16 cellular contexts compared by ENCODE assay signal in genomic region chr12:123867141-123867540, GRCh38.
DNase-seq lines count a peak whose midpoint lies in the region; ATAC-seq, FAIRE-seq and TF ChIP-seq lines count a peak whose summit lies in the region.
"Had no signal": no experiment of that assay in that cellular context is flagged by ENCODE, and none has a peak within 500 bp of the region (broad histone marks: within the 10 kb centered on the region; RNA-seq: fewer than 3 reads in every experiment).

No MANE protein-coding gene starts in this region.

- TF ChIP-seq EP300 in HepG2 (IDR thresholded peaks at IDR 0.05; ENCODE audit: low read depth in 2 of 2, low read length in 2 of 2) (peak in 1 of 2 experiments; percentile 49; a peak in 2 of 4 replicates), HepG2 (CRISPR knock-in tag; IDR thresholded peaks at IDR 0.05; ENCODE audit: borderline replicate concordance) (no peak), SK-N-SH (IDR thresholded peaks at IDR 0.05; ENCODE audit: borderline replicate concordance in 1 of 2, low read depth in 1 of 2, low read length in 1 of 2) (no peak)

- FAIRE-seq in HepG2 (lab: Jason Lieb, UNC) (no peak), bronchial epithelial cell (lab: Jason Lieb, UNC) (no peak)
- FAIRE-seq: GM12878, HTR-8/SVneo had no signal

- intact Hi-C loops in HepG2 (cut with micrococcal nuclease; ENCODE audit: unreplicated experiment): no loop called here
- intact Hi-C loops in right lobe of liver (cut with DNase I): no loop called here
- intact Hi-C loops in left lung (cut with DNase I): no loop called here

- H3K4me2 ChIP-seq in HepG2 (ENCODE audit: low read depth, low read length) (no peak overlapping the region), osteoblast (ENCODE audit: insufficient read depth, low read length) (no peak overlapping the region), SK-N-SH (no peak overlapping the region)
- H3K4me2 ChIP-seq: BLaER1 treated with 17β-estradiol and CSF1 and Interleukin-3, amounts not matched to agents 10 nM and 100 nM had no signal

- no peaks in the 10 kb centered on the region for H3K79me2 ChIP-seq in HepG2 (ENCODE audit: insufficient read depth, low read length)
- no peaks in the 10 kb centered on the region for H3K79me2 ChIP-seq in osteoblast (ENCODE audit: insufficient read depth, low read length)
- H3K79me2 ChIP-seq in SK-N-SH (ENCODE audit: insufficient read depth): no peaks in the 10 kb centered on the region

- H4K20me1 ChIP-seq in HepG2 (ENCODE audit: insufficient read depth, low read length): no peaks in the 10 kb centered on the region
- H4K20me1 ChIP-seq in osteoblast (ENCODE audit: insufficient read depth, low read length): no peaks in the 10 kb centered on the region
- no peaks in the 10 kb centered on the region for H4K20me1 ChIP-seq in SK-N-SH (ENCODE audit: insufficient read depth)
- H4K20me1 ChIP-seq: BLaER1 treated with 17β-estradiol and CSF1 and Interleukin-3, amounts not matched to agents 10 nM and 100 nM had no signal

- H3K9me3 ChIP-seq in HepG2 (ENCODE audit: low read length) (no peaks in the 10 kb centered on the region), right lobe of liver (no peaks in the 10 kb centered on the region), left lung (no peaks in the 10 kb centered on the region), osteoblast (ENCODE audit: low read depth, low read length) (no peaks in the 10 kb centered on the region), SK-N-SH (no peaks in the 10 kb centered on the region)

- H3K27ac ChIP-seq in HepG2 (ENCODE audit: extremely low read length, insufficient read depth, low read length) (no peak overlapping the region), right lobe of liver (no peak overlapping the region), left lung (no peak overlapping the region), osteoblast (ENCODE audit: low read depth, low read length) (no peak overlapping the region), SK-N-SH (ENCODE audit: low read depth in 2 of 2, low read length in 1 of 2) (no peak overlapping the region)
- H3K27ac ChIP-seq: BLaER1 treated with 17β-estradiol and CSF1 and Interleukin-3, amounts not matched to agents 10 nM and 100 nM had no signal

- H2AFZ ChIP-seq in HepG2 (ENCODE audit: low read length) (no peak overlapping the region), osteoblast (ENCODE audit: low read length) (no peak overlapping the region), SK-N-SH (ENCODE audit: low read depth) (no peak overlapping the region)

- no peak for TF ChIP-seq CTCF in HepG2 (CRISPR knock-in tag; IDR thresholded peaks at IDR 0.05)
- TF ChIP-seq CTCF in right lobe of liver (IDR thresholded peaks at IDR 0.05): no peak
- TF ChIP-seq CTCF in bronchial epithelial cell (IDR thresholded peaks at IDR 0.05; ENCODE audit: insufficient read depth, low read length, severe bottlenecking): no peak
- TF ChIP-seq CTCF in left lung (IDR thresholded peaks at IDR 0.05): no peak
- TF ChIP-seq CTCF in osteoblast (IDR thresholded peaks at IDR 0.05; ENCODE audit: extremely low read depth, low read depth, low read length): no peak
- no peak for TF ChIP-seq CTCF in SK-N-SH (IDR thresholded peaks at IDR 0.05)

- H3K36me3 ChIP-seq in HepG2 (replicated peaks in 1 of 2; ENCODE audit: control insufficient read depth in 1 of 2, insufficient read depth in 2 of 2, low read length in 2 of 2): no peaks in the 10 kb centered on the region
- H3K36me3 ChIP-seq in right lobe of liver: no peaks in the 10 kb centered on the region
- H3K36me3 ChIP-seq in bronchial epithelial cell (ENCODE audit: control insufficient read depth, insufficient read depth, low read length): no peaks in the 10 kb centered on the region
- H3K36me3 ChIP-seq in left lung: no peaks in the 10 kb centered on the region
- H3K36me3 ChIP-seq in osteoblast (ENCODE audit: insufficient read depth, low read length): no peaks in the 10 kb centered on the region
- H3K36me3 ChIP-seq in SK-N-SH (replicated peaks in 1 of 2; ENCODE audit: control insufficient read depth in 1 of 2, insufficient read depth in 2 of 2, low read length in 1 of 2): no peaks in the 10 kb centered on the region
- H3K36me3 ChIP-seq: BLaER1 treated with 17β-estradiol and CSF1 and Interleukin-3, amounts not matched to agents 10 nM and 100 nM had no signal

- H3K27me3 ChIP-seq in HepG2 (ENCODE audit: control insufficient read depth in 1 of 2, insufficient read depth in 2 of 2, low read length in 2 of 2) (peaks cover 5 to 48% of the 10 kb centered on the region in 2 experiments; a peak in 3 of 5 replicates), right lobe of liver (no peaks in the 10 kb centered on the region), bronchial epithelial cell (ENCODE audit: control insufficient read depth, insufficient read depth, low read length) (peaks cover 2% of the 10 kb centered on the region), left lung (no peaks in the 10 kb centered on the region), osteoblast (ENCODE audit: insufficient read depth, low read length) (peaks cover 41% of the 10 kb centered on the region), SK-N-SH (ENCODE audit: insufficient read depth) (no peaks in the 10 kb centered on the region)
- H3K27me3 ChIP-seq: BLaER1 treated with 17β-estradiol and CSF1 and Interleukin-3, amounts not matched to agents 10 nM and 100 nM had no signal

- POLR2A ChIA-PET in HepG2 (lab: Yijun Ruan, JAX): no interaction called here
- POLR2A ChIA-PET in SK-N-SH (lab: Yijun Ruan, JAX): no interaction called here

- peak; percentile 83 for DNase-seq in HepG2 (ENCODE audit: low spot score)
- DNase-seq in right lobe of liver: no peak
- DNase-seq in bronchial epithelial cell (ENCODE audit: low read depth): peak; percentile 25
- no peak for DNase-seq in left lung
- DNase-seq in osteoblast (ENCODE audit: insufficient read length, low spot score, missing footprints): no peak
- DNase-seq in SK-N-SH: no peak
- DNase-seq: CD8-positive, alpha-beta T cell; DMS 273 treated with DMSO at 0.1 percent for 48 hours; DMS53; DND-41; EL; GOT3; H7 had no signal

- H3F3A ChIP-seq in SK-N-SH (replicated peaks; ENCODE audit: insufficient read depth): no peaks in the 10 kb centered on the region

- H3K4me1 ChIP-seq in HepG2 (ENCODE audit: insufficient read depth, low read length): peaks cover 12% of the 10 kb centered on the region; the same call in 1 of the 2 replicates
- no peaks in the 10 kb centered on the region for H3K4me1 ChIP-seq in right lobe of liver
- H3K4me1 ChIP-seq in left lung: no peaks in the 10 kb centered on the region
- no peaks in the 10 kb centered on the region for H3K4me1 ChIP-seq in osteoblast (ENCODE audit: insufficient read depth, low read length)
- H3K4me1 ChIP-seq in SK-N-SH (ENCODE audit: control insufficient read depth in 1 of 2, insufficient read depth in 2 of 2, low read depth in 1 of 2, low read length in 1 of 2): peaks cover 0 to 6% of the 10 kb centered on the region in 2 experiments; a peak in 1 of 4 replicates

- CTCF ChIA-PET in HepG2 (lab: Yijun Ruan, JAX; ENCODE audit: low intra/inter-chr PET ratio, low total read pairs) (no interaction called here), SK-N-SH (lab: Yijun Ruan, JAX) (no interaction called here)

- no peak for TF ChIP-seq RAD21 in HepG2 (CRISPR knock-in tag; IDR thresholded peaks at IDR 0.05)
- TF ChIP-seq RAD21 in SK-N-SH (IDR thresholded peaks at IDR 0.05; ENCODE audit: low read length): no peak

- ATAC-seq in HepG2 (no peak; the same call in 2 of the 3 replicates), right lobe of liver (no peak), left lung (peak; percentile 24)
- ATAC-seq: CD8-positive, alpha-beta T cell; GM12878 had no signal

- TF ChIP-seq POLR2A in HepG2 (IDR thresholded peaks at IDR 0.05; ENCODE audit: insufficient read depth in 1 of 2, low read depth in 2 of 2, low read length in 2 of 2) (no peak), right lobe of liver (IDR thresholded peaks at IDR 0.05) (no peak)

- H3K9me2 ChIP-seq in SK-N-SH: no peaks in the 10 kb centered on the region

- 0% methylated on average over 1 of the region's 1 CpG for WGBS in HepG2 (ENCODE audit: low lambda C conversion rate)
- WGBS in right lobe of liver (ENCODE audit: insufficient coverage, low coverage, low lambda C conversion rate, missing lambda C conversion rate): no CpG with 5 or more reads among the region's 1 CpG
- WGBS in SK-N-SH (ENCODE audit: low lambda C conversion rate): 31% methylated on average over 1 of the region's 1 CpG

- no peak overlapping the region for H3K4me3 ChIP-seq in HepG2 (replicated peaks in 1 of 3; ENCODE audit: insufficient read depth in 1 of 3, low read depth in 2 of 3, low read length in 3 of 3)
- H3K4me3 ChIP-seq in right lobe of liver: no peak overlapping the region
- H3K4me3 ChIP-seq in bronchial epithelial cell (ENCODE audit: low read depth, low read length): no peak overlapping the region
- H3K4me3 ChIP-seq in left lung: no peak overlapping the region
- H3K4me3 ChIP-seq in osteoblast (ENCODE audit: insufficient read depth, low read length): no peak overlapping the region
- H3K4me3 ChIP-seq in SK-N-SH (ENCODE audit: low read depth in 2 of 2, low read length in 1 of 2): no peak overlapping the region
- H3K4me3 ChIP-seq: BLaER1 treated with 17β-estradiol and CSF1 and Interleukin-3, amounts not matched to agents 10 nM and 100 nM; GM12878 had no signal

- BruUV-seq in HepG2 (replicated peaks; lab: Mats Ljungman, UMichigan): no TSS peak

- in situ Hi-C loops in HepG2 (cut with HindIII; ENCODE audit: extremely low pct_ligation_motif_present, low pct_unique_long_range_greater_than_20kb): no loop called here

- H3K9ac ChIP-seq in HepG2 (ENCODE audit: insufficient read depth, low read depth, low read length): no peak overlapping the region
- no peak overlapping the region for H3K9ac ChIP-seq in SK-N-SH
- H3K9ac ChIP-seq: BLaER1 treated with 17β-estradiol and CSF1 and Interleukin-3, amounts not matched to agents 10 nM and 100 nM had no signal

TF ChIP-seq in HepG2, 621 proteins besides CTCF, POLR2A, EP300 and RAD21 (continues in another document):
- TF ChIP-seq CHD4 (IDR thresholded peaks at IDR 0.05; ENCODE audit: borderline replicate concordance, low read length) (no peak), CEBPB (IDR thresholded peaks at IDR 0.05; ENCODE audit: borderline replicate concordance, low read depth, low read length) (peak; percentile 63), ZNF180 (CRISPR knock-in tag; IDR thresholded peaks at IDR 0.05; ENCODE audit: borderline replicate concordance, low read depth) (no peak), CREB1 (IDR thresholded peaks at IDR 0.05) (no peak), CREB1 (CRISPR knock-in tag; IDR thresholded peaks at IDR 0.05) (no peak), ZNF841 (CRISPR knock-in tag; IDR thresholded peaks at IDR 0.05; ENCODE audit: borderline replicate concordance) (no peak)

TF ChIP-seq in SK-N-SH, 30 proteins besides CTCF, POLR2A, EP300 and RAD21 (continues in another document):
- TF ChIP-seq NRF1 (IDR thresholded peaks at IDR 0.05; ENCODE audit: low read depth, low read length): no peak
- TF ChIP-seq GABPA (IDR thresholded peaks at IDR 0.05; ENCODE audit: low read depth): no peak
- no peak for TF ChIP-seq SMC3 (IDR thresholded peaks at IDR 0.05; ENCODE audit: low read depth, low read length)
- no peak for TF ChIP-seq FOXM1 (IDR thresholded peaks at IDR 0.05; ENCODE audit: low read depth)

Comparison
In these comparisons a context has a peak if more than half of its experiments do, and no peak if none do; other contexts are left out.
1. DNase-seq: peak in HepG2 (single experiment) and bronchial epithelial cell (single experiment); none in right lobe of liver (0 of 3), left lung (0 of 2), osteoblast (single experiment) and SK-N-SH (single experiment).